In genomic region chr2:200311139-200311538, GRCh38 we compare ENCODE assay signal across 25 cellular contexts. TPM values are rescaled to one million over a fixed set of nuclear protein-coding genes. Genes with fewer than 3 reads are reported as not detected.
DNase-seq lines count a peak whose midpoint lies in the region; ATAC-seq, FAIRE-seq and TF ChIP-seq lines count a peak whose summit lies in the region.
"Had no signal": no experiment of that assay in that cellular context is flagged by ENCODE, and none has a peak within 500 bp of the region (broad histone marks: within the 10 kb centered on the region; RNA-seq: fewer than 3 reads in every experiment).

No MANE protein-coding gene starts in this region.

- peak overlapping the region; percentile 67 for H3K4me2 ChIP-seq in astrocyte (ENCODE audit: low read length)

- H3K36me3 Mint-ChIP-seq in astrocyte (ENCODE audit: low read depth, unreplicated experiment) (peaks cover 3% of the 10 kb centered on the region), mesothelial cell of epicardium (no peaks in the 10 kb centered on the region), type B pancreatic cell (peaks cover 13% of the 10 kb centered on the region)
- H3K36me3 Mint-ChIP-seq: immature natural killer cell had no signal

- H3K27me3 Mint-ChIP-seq in astrocyte (ENCODE audit: low read depth, unreplicated experiment), result no peaks in the 10 kb centered on the region
- no peaks in the 10 kb centered on the region for H3K27me3 Mint-ChIP-seq in mesothelial cell of epicardium (ENCODE audit: low read depth)
- no peaks in the 10 kb centered on the region for H3K27me3 Mint-ChIP-seq in type B pancreatic cell
- H3K27me3 Mint-ChIP-seq: activated CD4-positive, alpha-beta memory T cell treated with anti-CD3 and anti-CD28 coated beads, Interleukin-2, amount 10 ng/mL, durations not matched to agents 7 days and 5 days had no signal

- intact Hi-C loops in mucosa of descending colon (cut with DNase I, micrococcal nuclease), result no loop called here

- FAIRE-seq in astrocyte (lab: Jason Lieb, UNC), result no peak
- FAIRE-seq: GM12892 had no signal

- peak overlapping the region; percentile 26 for H3K9ac ChIP-seq in astrocyte (ENCODE audit: low read length)

- H3K4me3 ChIP-seq in astrocyte (ENCODE audit: insufficient read depth, low read depth, low read length) (no peak overlapping the region), mucosa of descending colon (no peak overlapping the region)
- H3K4me3 ChIP-seq: heart left ventricle, left lung, thyroid gland had no signal

- peaks cover 94% of the 10 kb centered on the region for H3K79me2 ChIP-seq in astrocyte (ENCODE audit: insufficient read depth, low read length)

- H3K4me3 Mint-ChIP-seq in astrocyte (ENCODE audit: unreplicated experiment) (peak overlapping the region; percentile 77), mesothelial cell of epicardium (no peak overlapping the region), type B pancreatic cell (peak overlapping the region; percentile 66)
- H3K4me3 Mint-ChIP-seq: activated CD4-positive, alpha-beta memory T cell treated with anti-CD3 and anti-CD28 coated beads, Interleukin-2, amount 10 ng/mL, durations not matched to agents 7 days and 5 days; immature natural killer cell; stimulated activated naive CD8-positive, alpha-beta T cell treated with anti-CD3 and anti-CD28 coated beads, Interleukin-15, Interleukin-2, amounts not matched to agents 100 ng/mL and 50 ng/mL, for 24 hours had no signal

- no peaks in the 10 kb centered on the region for H3K9me3 Mint-ChIP-seq in astrocyte (ENCODE audit: unreplicated experiment)
- H3K9me3 Mint-ChIP-seq in mesothelial cell of epicardium, result no peaks in the 10 kb centered on the region
- peaks cover 6% of the 10 kb centered on the region for H3K9me3 Mint-ChIP-seq in type B pancreatic cell
- H3K9me3 Mint-ChIP-seq: activated CD4-positive, alpha-beta memory T cell treated with anti-CD3 and anti-CD28 coated beads, Interleukin-2, amount 10 ng/mL, durations not matched to agents 7 days and 5 days; CD8-positive, alpha-beta memory T cell; IgD-negative memory B cell; stimulated activated naive CD8-positive, alpha-beta T cell treated with anti-CD3 and anti-CD28 coated beads, Interleukin-15, Interleukin-2, amounts not matched to agents 100 ng/mL and 50 ng/mL, for 24 hours had no signal

- peak overlapping the region; percentile 75 for H3K27ac Mint-ChIP-seq in astrocyte (ENCODE audit: unreplicated experiment)
- H3K27ac Mint-ChIP-seq in mesothelial cell of epicardium, result peak overlapping the region; percentile 75
- peak overlapping the region; percentile 79 for H3K27ac Mint-ChIP-seq in type B pancreatic cell
- H3K27ac Mint-ChIP-seq: activated CD4-positive, alpha-beta memory T cell treated with anti-CD3 and anti-CD28 coated beads, Interleukin-2, amount 10 ng/mL, durations not matched to agents 7 days and 5 days; CD8-positive, alpha-beta memory T cell; IgD-negative memory B cell; immature natural killer cell; stimulated activated naive CD8-positive, alpha-beta T cell treated with anti-CD3 and anti-CD28 coated beads, Interleukin-15, Interleukin-2, amounts not matched to agents 100 ng/mL and 50 ng/mL, for 24 hours had no signal

- no peaks in the 10 kb centered on the region for H3K27me3 ChIP-seq in astrocyte (ENCODE audit: insufficient read depth, low read length)
- H3K27me3 ChIP-seq: heart left ventricle, thyroid gland had no signal

- H2AFZ ChIP-seq in astrocyte (ENCODE audit: low read depth, low read length), result no peak overlapping the region

- H3K36me3 ChIP-seq in astrocyte (ENCODE audit: insufficient read depth, low read length), result peaks cover 3% of the 10 kb centered on the region
- no peaks in the 10 kb centered on the region for H3K36me3 ChIP-seq in mucosa of descending colon (ENCODE audit: low read depth)
- H3K36me3 ChIP-seq: heart left ventricle, left lung, thyroid gland had no signal

- DNase-seq in NCI-H82 (lab: John Stamatoyannopoulos, UW), result peak; percentile 37
- DNase-seq in NCI-H82 treated with DMSO at 0.1 percent for 48 hours (lab: John Stamatoyannopoulos, UW; ENCODE audit: unreplicated experiment), result no peak
- DNase-seq in astrocyte (ENCODE audit: low read depth), result no peak
- no peak for DNase-seq in mesothelial cell of epicardium (ENCODE audit: low spot score in 2 of 2, unreplicated experiment in 2 of 2)
- no peak for DNase-seq in type B pancreatic cell (ENCODE audit: extremely low spot score, unreplicated experiment)
- no peak for DNase-seq in KG1 (lab: John Stamatoyannopoulos, UW)
- no peak for DNase-seq in mucosa of descending colon
- DNase-seq: activated CD4-positive, alpha-beta memory T cell treated with anti-CD3 and anti-CD28 coated beads, Interleukin-2, amount 10 ng/mL, durations not matched to agents 7 days and 5 days; activated gamma-delta T cell; activated T-cell treated with anti-CD3 and anti-CD28 coated beads for 4 hours; CD8-positive, alpha-beta memory T cell; dermis blood vessel endothelial cell; DMS79; heart left ventricle; immature natural killer cell; left lung; NCI-H2107; thyroid gland had no signal

- H3K4me1 Mint-ChIP-seq in astrocyte (ENCODE audit: low read depth, unreplicated experiment) (peaks cover 52% of the 10 kb centered on the region), mesothelial cell of epicardium (peaks cover 53% of the 10 kb centered on the region), type B pancreatic cell (ENCODE audit: unreplicated experiment) (peaks cover 50% of the 10 kb centered on the region)

- ATAC-seq in HG03442 (IDR thresholded peaks at IDR 0.05; ENCODE audit: unreplicated experiment), result no peak
- no peak for ATAC-seq in mucosa of descending colon
- ATAC-seq: heart left ventricle, left lung had no signal

- no peaks in the 10 kb centered on the region for H3K9me3 ChIP-seq in astrocyte (ENCODE audit: insufficient read depth, low read depth, low read length)
- H3K9me3 ChIP-seq in mucosa of descending colon, result no peaks in the 10 kb centered on the region
- H3K9me3 ChIP-seq: heart left ventricle, left lung, thyroid gland had no signal

- peak overlapping the region; percentile 22 for H3K27ac ChIP-seq in astrocyte (ENCODE audit: low read depth, low read length)
- H3K27ac ChIP-seq: 22Rv1, HL-60, left lung, RWPE1, thyroid gland had no signal

- peaks cover 30% of the 10 kb centered on the region for H3K4me1 ChIP-seq in astrocyte (ENCODE audit: insufficient read depth, low read length)
- H3K4me1 ChIP-seq in mucosa of descending colon (ENCODE audit: low read depth), result peaks cover 8% of the 10 kb centered on the region

- peaks cover 54% of the 10 kb centered on the region for H4K20me1 ChIP-seq in astrocyte (ENCODE audit: insufficient read depth, low read length)

- TF ChIP-seq CTCF in astrocyte (IDR thresholded peaks at IDR 0.05; ENCODE audit: insufficient read depth, low read depth, low read length) (no peak), mesothelial cell of epicardium (IDR thresholded peaks at IDR 0.05; ENCODE audit: unreplicated experiment) (no peak), type B pancreatic cell (conservative IDR thresholded peaks at IDR 0.05) (no peak), mucosa of descending colon (IDR thresholded peaks at IDR 0.05) (no peak)

RNA-seq across cellular contexts. Expression of gene SPATS2L, which starts 4.6 kb away (rescaled TPM):
- total RNA-seq in astrocyte (192 and 221 TPM in 2 replicates), mesothelial cell of epicardium (78.6 to 84.8 TPM (median 83.7 TPM) in 3 replicates), type B pancreatic cell (ENCODE audit: low replicate concordance) (97.8 and 114 TPM in 2 replicates), mucosa of descending colon (100 to 1,000 TPM; 160 to 238 (median 232) TPM)
